In the genomic region with DNA sequence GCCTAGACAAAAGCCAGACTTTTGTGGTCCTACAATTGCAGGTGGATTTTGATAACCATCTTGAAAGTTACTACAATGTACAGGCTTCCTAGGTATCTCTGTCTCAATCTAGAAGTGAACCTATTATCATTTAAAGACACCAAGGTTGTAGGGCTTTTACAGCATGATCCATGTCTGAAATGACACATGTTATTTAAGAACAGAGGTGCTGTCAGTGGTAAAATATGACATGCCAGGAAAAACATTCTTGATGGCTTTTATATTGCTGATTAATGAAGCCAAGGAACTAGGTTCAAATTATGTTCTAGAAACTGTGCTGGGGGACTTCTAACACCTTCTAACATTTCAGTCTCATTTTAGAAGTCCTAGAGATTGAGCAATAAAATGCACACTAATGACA, we compare ENCODE assay signal across 17 cellular contexts.
A peak's percentile ranks its signal among the peaks of the same experiment; 100 is the strongest.
DNase-seq lines count a peak whose midpoint lies in the region; ATAC-seq and TF ChIP-seq lines count a peak whose summit lies in the region.
"Had no signal": no experiment of that assay in that cellular context is flagged by ENCODE, and none has a peak within 500 bp of the region (broad histone marks: within the 10 kb centered on the region; RNA-seq: fewer than 3 reads in every experiment).

No MANE protein-coding gene starts in this region.

- H3K27ac Mint-ChIP-seq in CD4-positive, alpha-beta T cell = peak overlapping the region; percentile 91
- H3K27ac Mint-ChIP-seq in IgD-negative memory B cell (peak overlapping the region in 2 of 3 donors; percentile 4 to 33), natural killer cell (peak overlapping the region; percentile 86 to 90)

- TF ChIP-seq CTCF in CD4-positive, alpha-beta T cell (IDR thresholded peaks at IDR 0.05) = no peak
- TF ChIP-seq CTCF in dorsolateral prefrontal cortex (IDR thresholded peaks at IDR 0.05 in 54 of 56, conservative IDR thresholded peaks at IDR 0.05 in 2 of 56; ENCODE audit: low read depth in 1 of 56, partially characterized antibody in 56 of 56) (no peak), natural killer cell (IDR thresholded peaks at IDR 0.05) (no peak), smooth muscle cell (IDR thresholded peaks at IDR 0.05; ENCODE audit: borderline replicate concordance, insufficient read depth, poor library complexity, severe bottlenecking) (no peak)

- H3K79me2 ChIP-seq in smooth muscle cell (ENCODE audit: low read depth) = no peaks in the 10 kb centered on the region

- H3K9ac ChIP-seq in smooth muscle cell (ENCODE audit: low read depth) = no peak overlapping the region

- H3K27ac ChIP-seq in CD4-positive, alpha-beta T cell (ENCODE audit: low read depth, low read length) = no peak overlapping the region
- peak overlapping the region in 40 of 59 donors; percentile 20 to 96 (median 90) for H3K27ac ChIP-seq in dorsolateral prefrontal cortex
- H3K27ac ChIP-seq in smooth muscle cell (ENCODE audit: low read depth) = no peak overlapping the region
- H3K27ac ChIP-seq: PC-9, SJCRH30 had no signal

- no peaks in the 10 kb centered on the region for H3K9me3 ChIP-seq in CD4-positive, alpha-beta T cell (ENCODE audit: control insufficient read depth, low read length)
- H3K9me3 ChIP-seq in smooth muscle cell (replicated peaks; ENCODE audit: low read depth) = no peaks in the 10 kb centered on the region
- H3K9me3 ChIP-seq: HAP-1, SJCRH30 had no signal

- H3K36me3 ChIP-seq in smooth muscle cell (ENCODE audit: low read depth) = no peaks in the 10 kb centered on the region

- no peak for ATAC-seq in CD4-positive, alpha-beta T cell (ENCODE audit: poor library complexity)
- ATAC-seq in natural killer cell (no peak), HG03571 (IDR thresholded peaks at IDR 0.05; ENCODE audit: unreplicated experiment) (no peak)

- intact Hi-C loops in CD4-positive, alpha-beta T cell (cut with DNase I, micrococcal nuclease) = loop anchor here in 1 of 2 experiments (1.0 kb wide), 1 partner anchor 32 kb away; no protein-coding TSS in a partner anchor
- intact Hi-C loops in dorsolateral prefrontal cortex (cut with DNase I) = loop anchor here in 1 of 2 donors (10.0 kb wide), 1 partner anchor 536 kb away; no protein-coding TSS in a partner anchor
- intact Hi-C loops in natural killer cell (cut with micrococcal nuclease) = loop anchor here (1.0 to 5.0 kb wide), 2 partner anchors 87 to 808 kb away; no protein-coding TSS in a partner anchor

- no peaks in the 10 kb centered on the region for H3K9me3 Mint-ChIP-seq in CD4-positive, alpha-beta T cell
- H3K9me3 Mint-ChIP-seq in IgD-negative memory B cell (no peaks in the 10 kb centered on the region), natural killer cell (no peaks in the 10 kb centered on the region)

- H3K27me3 Mint-ChIP-seq in CD4-positive, alpha-beta T cell = no peaks in the 10 kb centered on the region
- H3K27me3 Mint-ChIP-seq in IgD-negative memory B cell (no peaks in the 10 kb centered on the region), natural killer cell (ENCODE audit: low read depth in 2 of 2) (no peaks in the 10 kb centered on the region)

- H3K4me1 ChIP-seq in smooth muscle cell (ENCODE audit: low read depth) = peaks cover 10% of the 10 kb centered on the region
- H3K4me1 ChIP-seq: HAP-1 had no signal

- POLR2A ChIA-PET in CD4-positive, alpha-beta T cell (lab: Charles Lee) = no interaction called here

- H3K4me2 ChIP-seq in smooth muscle cell = no peak overlapping the region
- H3K4me2 ChIP-seq: PC-9 had no signal

- no peaks in the 10 kb centered on the region for H3F3A ChIP-seq in smooth muscle cell (ENCODE audit: low read depth)

- no peak for DNase-seq in CD4-positive, alpha-beta T cell
- DNase-seq in dorsolateral prefrontal cortex (no peak), natural killer cell (no peak), GM19240 (ENCODE audit: insufficient read length, low spot score) (no peak), middle frontal gyrus (ENCODE audit: extremely low spot score, low spot score) (no peak), smooth muscle cell (lab: John Stamatoyannopoulos, UW; ENCODE audit: unreplicated experiment) (no peak)
- DNase-seq: DMS79 treated with DMSO at 0.1 percent for 48 hours, NCI-H1417 treated with DMSO at 0.1 percent for 48 hours, NCI-H1930, NCI-H2171, NCI-H446, NCI-H748 treated with DMSO at 0.1 percent for 48 hours, PC-9, SJCRH30 had no signal

- H3K4me3 ChIP-seq in dorsolateral prefrontal cortex = no peak overlapping the region
- no peak overlapping the region for H3K4me3 ChIP-seq in smooth muscle cell
- H3K4me3 ChIP-seq: HAP-1, PC-9, SJCRH30 had no signal

- H2AFZ ChIP-seq in smooth muscle cell (ENCODE audit: low read depth) = no peak overlapping the region
- H2AFZ ChIP-seq: PC-9 had no signal

- CTCF ChIA-PET in CD4-positive, alpha-beta T cell (lab: Charles Lee) = no interaction called here

- peaks cover 68% of the 10 kb centered on the region for H3K36me3 Mint-ChIP-seq in CD4-positive, alpha-beta T cell (ENCODE audit: low read depth)
- H3K36me3 Mint-ChIP-seq in IgD-negative memory B cell = peaks cover 18% of the 10 kb centered on the region
- peaks cover 23% of the 10 kb centered on the region for H3K36me3 Mint-ChIP-seq in natural killer cell

- no peak overlapping the region for H3K4me3 Mint-ChIP-seq in CD4-positive, alpha-beta T cell
- H3K4me3 Mint-ChIP-seq in IgD-negative memory B cell = peak overlapping the region in 1 of 4 donors; percentile 86
- peak overlapping the region; percentile 83 for H3K4me3 Mint-ChIP-seq in natural killer cell

- H3K27me3 ChIP-seq in CD4-positive, alpha-beta T cell (ENCODE audit: control insufficient read depth, insufficient read depth, low read length) = no peaks in the 10 kb centered on the region
- H3K27me3 ChIP-seq in dorsolateral prefrontal cortex = no peaks in the 10 kb centered on the region
- no peaks in the 10 kb centered on the region for H3K27me3 ChIP-seq in smooth muscle cell (ENCODE audit: low read depth)
- H3K27me3 ChIP-seq: SJCRH30 had no signal

- no peaks in the 10 kb centered on the region for H4K20me1 ChIP-seq in smooth muscle cell (ENCODE audit: low read depth)

- H3K4me1 Mint-ChIP-seq in CD4-positive, alpha-beta T cell (ENCODE audit: low read depth) = peaks cover 42% of the 10 kb centered on the region
- H3K4me1 Mint-ChIP-seq in IgD-negative memory B cell = peaks cover 32 to 34% (median 32%) of the 10 kb centered on the region in 3 donors
- H3K4me1 Mint-ChIP-seq in natural killer cell = peaks cover 64 to 74% of the 10 kb centered on the region in 2 donors

Comparison
In these comparisons a context has a peak if more than half of its experiments do, and no peak if none do; other contexts are left out.
1. H3K27ac ChIP-seq: peak in dorsolateral prefrontal cortex (40 of 59); none in CD4-positive, alpha-beta T cell (single experiment) and smooth muscle cell (single experiment).
2. H3K27ac Mint-ChIP-seq: peak in every context shown above with its lines; median percentile 91 in CD4-positive, alpha-beta T cell; 88 in natural killer cell; 18 in IgD-negative memory B cell.